ENCODE assay signal across 8 cellular contexts in genomic region chr19:12939908-12940533, GRCh38. TPM values are rescaled to one million over a fixed set of nuclear protein-coding genes. Genes with fewer than 3 reads are reported as not detected.
DNase-seq lines count a peak whose midpoint lies in the region; ATAC-seq, FAIRE-seq and TF ChIP-seq lines count a peak whose summit lies in the region.

No MANE protein-coding gene starts in this region.

- no peak for FAIRE-seq in pancreas (lab: Jason Lieb, UNC)
- no peak for FAIRE-seq in H54 (lab: Jason Lieb, UNC)

- no peak for ATAC-seq in Panc1
- no peak for ATAC-seq in pancreas
- no peak for ATAC-seq in GM21825 (IDR thresholded peaks at IDR 0.05; ENCODE audit: unreplicated experiment)

- H3K9me3 Mint-ChIP-seq in Calu3 (ENCODE audit: low read depth, unreplicated experiment): no peaks in the 10 kb centered on the region

- peaks cover 16% of the 10 kb centered on the region for H3K4me1 Mint-ChIP-seq in Calu3 (ENCODE audit: low read depth, unreplicated experiment)

- BruUV-seq in Calu3 (replicated peaks; lab: Mats Ljungman, UMichigan) (no TSS peak), Panc1 (replicated peaks; lab: Mats Ljungman, UMichigan) (TSS peak; percentile 91)

- no peaks in the 10 kb centered on the region for H3K9me3 ChIP-seq in Panc1 (ENCODE audit: control insufficient read depth, insufficient read depth, low read depth, low read length)
- H3K9me3 ChIP-seq in pancreas: no peaks in the 10 kb centered on the region

- CTCF ChIA-PET in Calu3 (lab: Charles Lee) (no interaction called here), Panc1 (lab: Charles Lee) (no interaction called here)

- H3K36me3 ChIP-seq in Panc1 (ENCODE audit: control insufficient read depth, insufficient read depth, low read length) (peaks cover 18% of the 10 kb centered on the region), pancreas (peaks cover 10 to 47% (median 26%) of the 10 kb centered on the region in 3 donors)

- in situ Hi-C loops in Panc1 (cut with HindIII; ENCODE audit: low pct_unique_long_range_greater_than_20kb, low sequenced_read_pairs): no loop called here

- H3K4me3 ChIP-seq in Panc1 (ENCODE audit: low read depth in 2 of 2, low read length in 2 of 2) (peak overlapping the region; percentile 96 to 97), epithelial cell of esophagus (ENCODE audit: low read length) (peak overlapping the region; percentile 99), pancreas (peak overlapping the region; percentile 76 to 99 (median 84))

- H3K27me3 Mint-ChIP-seq in Calu3 (ENCODE audit: unreplicated experiment): no peaks in the 10 kb centered on the region

- H3K4me1 ChIP-seq in Panc1 (ENCODE audit: control insufficient read depth, insufficient read depth, low read length) (peaks cover 24% of the 10 kb centered on the region), pancreas (peaks cover 17 to 23% (median 18%) of the 10 kb centered on the region in 3 donors)

- H3K36me3 Mint-ChIP-seq in Calu3 (ENCODE audit: insufficient read depth, unreplicated experiment): peaks cover 80% of the 10 kb centered on the region

- TF ChIP-seq POLR2A in H54 (IDR thresholded peaks at IDR 0.05; ENCODE audit: low read depth, low read length): no peak

- TF ChIP-seq CTCF in Calu3 (IDR thresholded peaks at IDR 0.05; ENCODE audit: unreplicated experiment): no peak
- no peak for TF ChIP-seq CTCF in Panc1 (IDR thresholded peaks at IDR 0.05)
- no peak for TF ChIP-seq CTCF in epithelial cell of esophagus (IDR thresholded peaks at IDR 0.05; ENCODE audit: insufficient read depth, low read depth, low read length, missing control alignments)
- no peak for TF ChIP-seq CTCF in pancreas (IDR thresholded peaks at IDR 0.05)

- intact Hi-C loops in Calu3 (cut with micrococcal nuclease; ENCODE audit: unreplicated experiment) (no loop called here), Panc1 (cut with micrococcal nuclease; ENCODE audit: unreplicated experiment) (no loop called here), pancreas (cut with DNase I) (no loop called here)

- H3K27ac Mint-ChIP-seq in Calu3 (ENCODE audit: unreplicated experiment): peak overlapping the region; percentile 99

- DNase-seq in Calu3 (no peak), Panc1 (ENCODE audit: low read depth, low spot score) (no peak), epithelial cell of esophagus (ENCODE audit: low read depth) (no peak), pancreas (no peak), NCI-H128 (lab: John Stamatoyannopoulos, UW; ENCODE audit: unreplicated experiment) (no peak), activated gamma-delta T cell treated with Interleukin-2 at 50 U/mL for 16 hours (no peak), H54 (ENCODE audit: insufficient read length, low spot score) (no peak)

- peak overlapping the region; percentile 93 for H3K27ac ChIP-seq in Panc1 (ENCODE audit: low read length)
- peak overlapping the region in 2 of 4 donors; percentile 1 to 5 for H3K27ac ChIP-seq in pancreas

- 29 to 31% methylated on average over 12 of the region's 12 CpGs for WGBS in pancreas, 2 donors

- POLR2A ChIA-PET in Panc1 (lab: Charles Lee): interaction anchor here (0.6 kb wide), 2 partner anchors 14 to 888 kb away, joined by 3 read pairs; no protein-coding TSS in a partner anchor

- H3K27me3 ChIP-seq in Panc1 (ENCODE audit: control insufficient read depth, insufficient read depth, low read length) (no peaks in the 10 kb centered on the region), pancreas (no peaks in the 10 kb centered on the region)

- H3K4me3 Mint-ChIP-seq in Calu3 (ENCODE audit: low read depth, unreplicated experiment): peak overlapping the region; percentile 84

RNA-seq across cellular contexts. Expression of gene CALR, which starts 1.6 kb away (rescaled TPM):
- total RNA-seq in Calu3 (2022): 680 and 718 TPM in 2 replicates
- total RNA-seq in Panc1 (2021; ENCODE audit: unreplicated experiment): 1,060 TPM
- polyA plus RNA-seq in Panc1 (2012; ENCODE audit: insufficient read length): 775 TPM
- total RNA-seq in pancreas: 100 to 1,000 TPM; 279 to 681 (median 373) TPM
- polyA plus RNA-seq in pancreas: 100 to 1,000 TPM; 132 to 263 TPM

RNA-seq across cellular contexts. Expression of gene RAD23A, which starts 5.6 kb away (rescaled TPM):
- total RNA-seq in Calu3 (2022) (101 and 110 TPM in 2 replicates), Panc1 (2021; ENCODE audit: unreplicated experiment) (111 TPM), pancreas (10 to 100 TPM; 35.0 to 60.2 (median 45.9) TPM)
- 173 TPM for polyA plus RNA-seq in Panc1 (2012; ENCODE audit: insufficient read length)
- 10 to 100 TPM; 91.5 to 99.1 TPM for polyA plus RNA-seq in pancreas

RNA-seq across cellular contexts. Expression of gene FARSA, which starts 6.5 kb away (rescaled TPM):
- total RNA-seq in Calu3 (2022) (72.8 and 75.5 TPM in 2 replicates), Panc1 (2021; ENCODE audit: unreplicated experiment) (80.3 TPM), pancreas (10 to 100 TPM; 19.4 to 46.0 (median 29.0) TPM)
- 73.4 TPM for polyA plus RNA-seq in Panc1 (2012; ENCODE audit: insufficient read length)
- polyA plus RNA-seq in pancreas: 10 to 100 TPM; 30.4 to 31.0 TPM

RNA-seq across cellular contexts. Expression of gene GADD45GIP1, which starts 17.0 kb away (rescaled TPM):
- total RNA-seq in Calu3 (2022): 20.0 and 21.6 TPM in 2 replicates
- 36.7 TPM for total RNA-seq in Panc1 (2021; ENCODE audit: unreplicated experiment)
- polyA plus RNA-seq in Panc1 (2012; ENCODE audit: insufficient read length): 86.1 TPM
- total RNA-seq in pancreas: 10 to 100 TPM in 3 of 6 donors, 1 to 10 TPM in 3; 6.0 to 10.7 (median 9.8) TPM
- polyA plus RNA-seq in pancreas: 10 to 100 TPM; 25.3 to 37.4 TPM

RNA-seq across cellular contexts. Expression of gene SYCE2, which starts 20.9 kb away (rescaled TPM):
- total RNA-seq in Calu3 (2022) (1.1 TPM in 1 of 2 replicates, not detected in the other), Panc1 (2021; ENCODE audit: unreplicated experiment) (1.6 TPM), pancreas (not detected)
- polyA plus RNA-seq in Panc1 (2012; ENCODE audit: insufficient read length): 1.7 TPM
- polyA plus RNA-seq in pancreas: under 1 TPM in 1 of 2 donors, not detected in 1; 0.19 TPM
